ENCODE assay signal across 23 cellular contexts in genomic region chr19:52518646-52519045, GRCh38.
"Had no signal": no experiment of that assay in that cellular context is flagged by ENCODE, and none has a peak within 500 bp of the region (broad histone marks: within the 10 kb centered on the region; RNA-seq: fewer than 3 reads in every experiment).

No MANE protein-coding gene starts in this region.

- H3K4me1 Mint-ChIP-seq: stimulated activated naive B cell treated with anti-CD40 and anti-IgM and Interleukin-4, amounts not matched to agents 10 μg/mL and 1 μg/mL and 100 μg/mL, for 72 hours had no signal

- H3K27me3 ChIP-seq: esophagus squamous epithelium, heart right ventricle, pancreas, right lobe of liver, suprapubic skin, transverse colon had no signal

- H3K27ac Mint-ChIP-seq: naive thymus-derived CD4-positive, alpha-beta T cell; nephron progenitor cell; stimulated activated naive CD8-positive, alpha-beta T cell treated with anti-CD3 and anti-CD28 coated beads, Interleukin-15, Interleukin-2, amounts not matched to agents 100 ng/mL and 50 ng/mL, for 24 hours had no signal

- DNase-seq: dermis blood vessel endothelial cell; effector memory CD4-positive, alpha-beta T cell; erythroblast; esophagus squamous epithelium; foreskin melanocyte; glutamatergic neuron; heart right ventricle; hypothalamus; immature natural killer cell; mesenchymal stem cell; midbrain; naive thymus-derived CD4-positive, alpha-beta T cell; nephron progenitor cell; pancreas; right lobe of liver; small intestine; stimulated activated CD4-positive, alpha-beta T cell treated with anti-CD3 and anti-CD28 coated beads, Interleukin-15, amount 100 ng/mL, for 24 hours; stimulated activated CD4-positive, alpha-beta T cell treated with anti-CD3 and anti-CD28 coated beads, Interleukin-2, amount 100 ng/mL, for 48 hours; stimulated activated naive B cell treated with anti-CD40 and anti-IgM and Interleukin-4, amounts not matched to agents 10 μg/mL and 1 μg/mL and 100 μg/mL, for 72 hours; transverse colon had no signal

- H3K27ac ChIP-seq: coronary artery, esophagus squamous epithelium, heart right ventricle, pancreas, right lobe of liver, suprapubic skin, transverse colon had no signal

- H3K4me1 ChIP-seq: esophagus squamous epithelium, heart right ventricle, pancreas, right lobe of liver, suprapubic skin, transverse colon had no signal

- H3K36me3 ChIP-seq: esophagus squamous epithelium, pancreas, right lobe of liver, suprapubic skin, transverse colon had no signal

- H3K4me3 ChIP-seq: coronary artery, esophagus squamous epithelium, heart right ventricle, pancreas, right lobe of liver, suprapubic skin, transverse colon had no signal

- ATAC-seq: heart right ventricle; naive thymus-derived CD4-positive, alpha-beta T cell; pancreas; right lobe of liver; stimulated activated naive B cell treated with anti-CD40 and anti-IgM and Interleukin-4, amounts not matched to agents 10 μg/mL and 1 μg/mL and 100 μg/mL, for 72 hours had no signal

- H3K9me3 ChIP-seq: pancreas, right lobe of liver had no signal

- H3K4me3 Mint-ChIP-seq: naive thymus-derived CD4-positive, alpha-beta T cell; nephron progenitor cell; stimulated activated naive B cell treated with anti-CD40 and anti-IgM and Interleukin-4, amounts not matched to agents 10 μg/mL and 1 μg/mL and 100 μg/mL, for 72 hours; stimulated activated naive CD8-positive, alpha-beta T cell treated with anti-CD3 and anti-CD28 coated beads, Interleukin-15, Interleukin-2, amounts not matched to agents 100 ng/mL and 50 ng/mL, for 24 hours had no signal
